ENCODE assay signal across 8 cellular contexts in the genomic region with DNA sequence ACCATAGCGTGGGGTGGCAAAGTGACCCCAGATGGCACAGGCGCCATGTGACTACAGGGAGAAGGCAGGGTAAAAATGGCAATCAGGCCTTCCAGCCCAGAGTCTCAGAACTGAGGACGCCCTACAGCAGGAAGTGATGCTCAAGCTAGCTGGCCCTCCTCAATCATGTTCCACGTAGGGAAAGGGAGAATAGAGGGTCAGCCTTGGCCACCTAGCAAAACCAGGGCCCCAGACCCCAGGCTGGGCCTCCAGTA.
DNase-seq lines count a peak whose midpoint lies in the region; ATAC-seq and TF ChIP-seq lines count a peak whose summit lies in the region.

No MANE protein-coding gene starts in this region.

- peaks cover 28% of the 10 kb centered on the region for H3F3A ChIP-seq in SU-DHL-6 (ENCODE audit: insufficient read depth)

- H3K79me2 ChIP-seq in SU-DHL-6 (ENCODE audit: insufficient read depth, low read length), result peaks cover 7% of the 10 kb centered on the region; the same call in 1 of the 2 replicates

- TF ChIP-seq CTCF in SU-DHL-6 (IDR thresholded peaks at IDR 0.05; ENCODE audit: insufficient read depth, low read length, poor library complexity, severe bottlenecking) (no peak), foreskin fibroblast (IDR thresholded peaks at IDR 0.05; ENCODE audit: low read depth, low read length) (no peak)

- H3K9ac ChIP-seq in SU-DHL-6 (ENCODE audit: low read length), result peak overlapping the region; percentile 97

- H3K27me3 ChIP-seq in SU-DHL-6 (ENCODE audit: low read length), result no peaks in the 10 kb centered on the region

- no peaks in the 10 kb centered on the region for H3K36me3 ChIP-seq in SU-DHL-6 (ENCODE audit: low read length)

- H2AFZ ChIP-seq in SU-DHL-6 (ENCODE audit: low read depth, low read length, severe bottlenecking), result no peak overlapping the region

- H3K4me3 ChIP-seq in SU-DHL-6 (ENCODE audit: insufficient read depth, low read length, poor library complexity, severe bottlenecking) (peak overlapping the region; percentile 71), foreskin fibroblast (ENCODE audit: low read depth in 1 of 2, low read length in 2 of 2) (peak overlapping the region; percentile 70 to 71), skin epidermis (peak overlapping the region; percentile 56 to 84 (median 74))

- H3K27ac ChIP-seq in SU-DHL-6 (ENCODE audit: low read depth, low read length), result peak overlapping the region; percentile 98
- peak overlapping the region; percentile 36 to 100 (median 97) for H3K27ac ChIP-seq in skin epidermis

- H4K20me1 ChIP-seq in SU-DHL-6 (ENCODE audit: low read depth, low read length), result no peaks in the 10 kb centered on the region

- DNase-seq in foreskin fibroblast (no peak), activated gamma-delta T cell (lab: John Stamatoyannopoulos, UW) (no peak), NCI-H1092 (lab: John Stamatoyannopoulos, UW) (no peak), foreskin melanocyte (no peak)

- H3K9me3 ChIP-seq in SU-DHL-6 (ENCODE audit: insufficient read depth, low read length), result no peaks in the 10 kb centered on the region

- ATAC-seq in GM19467 (IDR thresholded peaks at IDR 0.05; ENCODE audit: unreplicated experiment) (peak; percentile 5), HG03039 (IDR thresholded peaks at IDR 0.05; ENCODE audit: unreplicated experiment) (no peak)

- H3K4me2 ChIP-seq in SU-DHL-6 (ENCODE audit: low read depth, low read length, poor library complexity, severe bottlenecking), result peak overlapping the region; percentile 79

- no peaks in the 10 kb centered on the region for H3K9me2 ChIP-seq in SU-DHL-6 (replicated peaks; ENCODE audit: insufficient read depth, low read length)
